ENCODE assay signal across 13 cellular contexts in genomic region chr3:13233487-13234154, GRCh38.
A peak's percentile ranks its signal among the peaks of the same experiment; 100 is the strongest.
DNase-seq lines count a peak whose midpoint lies in the region; ATAC-seq, FAIRE-seq and TF ChIP-seq lines count a peak whose summit lies in the region.
"Had no signal": no experiment of that assay in that cellular context is flagged by ENCODE, and none has a peak within 500 bp of the region (broad histone marks: within the 10 kb centered on the region; RNA-seq: fewer than 3 reads in every experiment).

No MANE protein-coding gene starts in this region.

- H4K8ac ChIP-seq in H1 (ENCODE audit: extremely low read depth, insufficient read depth, low read length), result no peak overlapping the region

- H3K9me3 Mint-ChIP-seq in stimulated activated naive CD8-positive, alpha-beta T cell treated with anti-CD3 and anti-CD28 coated beads, Interleukin-15, Interleukin-2, amounts not matched to agents 100 ng/mL and 50 ng/mL, for 24 hours, result no peaks in the 10 kb centered on the region

- POLR2A ChIA-PET in H1 (lab: Charles Lee; ENCODE audit: partially characterized antibody), result no interaction called here

- H3K4me1 Mint-ChIP-seq in stimulated activated naive CD8-positive, alpha-beta T cell treated with anti-CD3 and anti-CD28 coated beads, Interleukin-15, Interleukin-2, amounts not matched to agents 100 ng/mL and 50 ng/mL, for 24 hours (ENCODE audit: low read depth), result peaks cover 30% of the 10 kb centered on the region

- no peaks in the 10 kb centered on the region for H3K36me3 Mint-ChIP-seq in stimulated activated naive CD8-positive, alpha-beta T cell treated with anti-CD3 and anti-CD28 coated beads, Interleukin-15, Interleukin-2, amounts not matched to agents 100 ng/mL and 50 ng/mL, for 24 hours (ENCODE audit: low read depth)

- H3K79me2 ChIP-seq in H1 (ENCODE audit: control insufficient read depth in 1 of 2, insufficient read depth in 2 of 2, low read length in 2 of 2), result no peaks in the 10 kb centered on the region

- H3K18ac ChIP-seq in H1 (ENCODE audit: extremely low read depth, low read length), result no peak overlapping the region

- ATAC-seq in stimulated activated naive CD8-positive, alpha-beta T cell treated with anti-CD3 and anti-CD28 coated beads, Interleukin-15, Interleukin-2, amounts not matched to agents 100 U/mL and 50 U/mL, for 24 hours, result no peak
- peak; percentile 26 for ATAC-seq in upper lobe of right lung
- no peak for ATAC-seq in GM19455 (IDR thresholded peaks at IDR 0.05; ENCODE audit: unreplicated experiment)

- no peak overlapping the region for H4K91ac ChIP-seq in H1 (replicated peaks; ENCODE audit: insufficient read length, low read length)

- no peaks in the 10 kb centered on the region for H3K79me1 ChIP-seq in H1 (ENCODE audit: low read depth, low read length)

- no peak for FAIRE-seq in H1 (lab: Jason Lieb, UNC)

- H3K4me3 ChIP-seq in H1 (ENCODE audit: extremely low read depth in 1 of 4, insufficient read depth in 2 of 4, low read depth in 3 of 4, low read length in 4 of 4), result no peak overlapping the region
- no peak overlapping the region for H3K4me3 ChIP-seq in upper lobe of right lung
- no peak overlapping the region for H3K4me3 ChIP-seq in dorsolateral prefrontal cortex
- H3K4me3 ChIP-seq: lung, skin epidermis, suprapubic skin had no signal

- H2AFZ ChIP-seq in H1 (ENCODE audit: low read length), result no peak overlapping the region

- H3K27ac ChIP-seq in H1 (ENCODE audit: low read depth, low read length) (no peak overlapping the region), upper lobe of right lung (no peak overlapping the region), dorsolateral prefrontal cortex (no peak overlapping the region)
- H3K27ac ChIP-seq: skin epidermis, suprapubic skin had no signal

- H2BK12ac ChIP-seq in H1 (ENCODE audit: low read depth, low read length), result no peak overlapping the region

- intact Hi-C loops in upper lobe of right lung (cut with DNase I), result no loop called here
- intact Hi-C loops in dorsolateral prefrontal cortex (cut with DNase I), result no loop called here

- H3K56ac ChIP-seq in H1 (replicated peaks; ENCODE audit: insufficient read length, low read depth, low read length), result no peak overlapping the region

- TF ChIP-seq POLR2A in H1 (IDR thresholded peaks at IDR 0.05; ENCODE audit: control extremely low read depth in 1 of 2, low read depth in 2 of 2, low read length in 2 of 2), result no peak

- no peak for DNase-seq in stimulated activated naive CD8-positive, alpha-beta T cell treated with anti-CD3 and anti-CD28 coated beads, Interleukin-15, Interleukin-2, amounts not matched to agents 100 U/mL and 50 U/mL, for 24 hours
- DNase-seq in RPMI8226 (peak; percentile 40), H1 (ENCODE audit: low read depth in 1 of 2, low spot score in 2 of 2) (no peak), upper lobe of right lung (no peak), SIG-M5 (lab: John Stamatoyannopoulos, UW) (no peak), dorsolateral prefrontal cortex (no peak)
- DNase-seq: hypothalamus, MM.1S had no signal

- no peak for TF ChIP-seq CTCF in H1 (IDR thresholded peaks at IDR 0.05; ENCODE audit: control extremely low read depth in 1 of 3, insufficient read depth in 1 of 3, low read depth in 1 of 3, low read length in 3 of 3)
- no peak for TF ChIP-seq CTCF in upper lobe of right lung (IDR thresholded peaks at IDR 0.05)
- no peak for TF ChIP-seq CTCF in dorsolateral prefrontal cortex (IDR thresholded peaks at IDR 0.05 in 54 of 56, conservative IDR thresholded peaks at IDR 0.05 in 2 of 56; ENCODE audit: low read depth in 1 of 56, partially characterized antibody in 56 of 56)

- no peak overlapping the region for H3K4me2 ChIP-seq in H1 (ENCODE audit: insufficient read depth in 1 of 2, low read depth in 2 of 2, low read length in 2 of 2)

- no peaks in the 10 kb centered on the region for H3K36me3 ChIP-seq in H1 (ENCODE audit: control insufficient read depth in 2 of 4, insufficient read depth in 4 of 4, low read length in 3 of 4)
- H3K36me3 ChIP-seq in upper lobe of right lung, result no peaks in the 10 kb centered on the region
- H3K36me3 ChIP-seq: suprapubic skin had no signal

- H3K4me1 ChIP-seq in H1 (replicated peaks in 1 of 4; ENCODE audit: control insufficient read depth in 3 of 4, insufficient read depth in 4 of 4, low read length in 3 of 4), result peaks cover 0 to 11% (median 7%) of the 10 kb centered on the region in 4 experiments; a peak in 5 of 7 replicates
- H3K4me1 ChIP-seq in upper lobe of right lung, result no peaks in the 10 kb centered on the region

- H2AK5ac ChIP-seq in H1 (ENCODE audit: low read depth, low read length), result no peak overlapping the region

- no peaks in the 10 kb centered on the region for H3K27me3 Mint-ChIP-seq in stimulated activated naive CD8-positive, alpha-beta T cell treated with anti-CD3 and anti-CD28 coated beads, Interleukin-15, Interleukin-2, amounts not matched to agents 100 ng/mL and 50 ng/mL, for 24 hours

- H3K23ac ChIP-seq in H1 (ENCODE audit: insufficient read length), result no peak overlapping the region

- CTCF ChIA-PET in H1 (lab: Charles Lee; ENCODE audit: partially characterized antibody), result interaction anchor here (0.7 to 1.1 kb wide), 3 partner anchors 126 to 264 kb away, joined by 3 read pairs; no protein-coding TSS in a partner anchor

- H3K9ac ChIP-seq in H1 (replicated peaks in 1 of 4; ENCODE audit: extremely low read depth in 1 of 4, low read depth in 3 of 4, low read length in 3 of 4), result no peak overlapping the region

- WGBS in H1 (ENCODE audit: extremely low coverage in 1 of 2, insufficient coverage in 1 of 2, insufficient read length in 1 of 2, insufficient replicate concordance in 2 of 2, low coverage in 1 of 2, low lambda C conversion rate in 2 of 2, missing lambda C conversion rate in 1 of 2), 2 experiments, result 85% methylated on average over 11 of the region's 14 CpGs; no CpG with 5 or more reads in 1 of the 2 experiments

- H3K4me3 Mint-ChIP-seq in stimulated activated naive CD8-positive, alpha-beta T cell treated with anti-CD3 and anti-CD28 coated beads, Interleukin-15, Interleukin-2, amounts not matched to agents 100 ng/mL and 50 ng/mL, for 24 hours, result peak overlapping the region; percentile 13

- H4K5ac ChIP-seq in H1 (ENCODE audit: insufficient read length, low read depth, low read length), result no peak overlapping the region

- no peak overlapping the region for H2BK120ac ChIP-seq in H1 (replicated peaks; ENCODE audit: low read depth, low read length)

- H3K27me3 ChIP-seq in H1 (replicated peaks in 1 of 4; ENCODE audit: control insufficient read depth in 3 of 4, extremely low read depth in 1 of 4, insufficient read depth in 3 of 4, low read length in 3 of 4), result no peaks in the 10 kb centered on the region
- no peaks in the 10 kb centered on the region for H3K27me3 ChIP-seq in upper lobe of right lung
- H3K27me3 ChIP-seq in dorsolateral prefrontal cortex, result no peaks in the 10 kb centered on the region

- TF ChIP-seq RAD21 in H1 (IDR thresholded peaks at IDR 0.05 in 1 of 2, conservative IDR thresholded peaks at IDR 0.05 in 1 of 2; ENCODE audit: low read depth in 2 of 2, low read length in 2 of 2), result no peak

- H3K27ac Mint-ChIP-seq in stimulated activated naive CD8-positive, alpha-beta T cell treated with anti-CD3 and anti-CD28 coated beads, Interleukin-15, Interleukin-2, amounts not matched to agents 100 ng/mL and 50 ng/mL, for 24 hours, result peak overlapping the region; percentile 32

- no peak overlapping the region for H3K4ac ChIP-seq in H1 (replicated peaks; ENCODE audit: insufficient read length, low read depth, low read length)

- H3K9me3 ChIP-seq in H1 (ENCODE audit: insufficient read depth in 2 of 2, low read depth in 1 of 2, low read length in 1 of 2), result no peaks in the 10 kb centered on the region
- no peaks in the 10 kb centered on the region for H3K9me3 ChIP-seq in upper lobe of right lung
- H3K9me3 ChIP-seq: suprapubic skin had no signal

- no peak for TF ChIP-seq EP300 in H1 (IDR thresholded peaks at IDR 0.05; ENCODE audit: borderline replicate concordance in 1 of 2, low read depth in 2 of 2, low read length in 2 of 2)

- H4K20me1 ChIP-seq in H1 (replicated peaks in 1 of 2; ENCODE audit: control insufficient read depth in 1 of 2, insufficient read depth in 2 of 2, low read length in 2 of 2), result no peaks in the 10 kb centered on the region

- 0 out of 2 replicates have a peak overlapping the region, but pooled peaks have one; percentile 76 for H2BK15ac ChIP-seq in H1 (ENCODE audit: low read length)

- no peaks in the 10 kb centered on the region for H3K23me2 ChIP-seq in H1 (ENCODE audit: low read depth, low read length)

- H3K14ac ChIP-seq in H1 (ENCODE audit: insufficient read length), result no peak overlapping the region

- no peak overlapping the region for H2BK5ac ChIP-seq in H1 (ENCODE audit: low read depth, low read length)

- no peak overlapping the region for H2BK20ac ChIP-seq in H1 (ENCODE audit: low read length)

TF ChIP-seq in H1, 55 proteins besides CTCF, POLR2A, EP300 and RAD21 (continues in another document):
- TF ChIP-seq JUN (IDR thresholded peaks at IDR 0.05; ENCODE audit: low read depth, low read length) (no peak), ATF2 (IDR thresholded peaks at IDR 0.05; ENCODE audit: low read length) (no peak), USF2 (IDR thresholded peaks at IDR 0.05; ENCODE audit: low read length) (no peak), RXRA (IDR thresholded peaks at IDR 0.05; ENCODE audit: insufficient read depth, low read depth, low read length) (no peak), SUZ12 (IDR thresholded peaks at IDR 0.05; ENCODE audit: low read length) (no peak), KDM5A (IDR thresholded peaks at IDR 0.05; ENCODE audit: low read length) (no peak), MAX (IDR thresholded peaks at IDR 0.05) (no peak), CHD2 (IDR thresholded peaks at IDR 0.05; ENCODE audit: low read length) (no peak)
